8 cellular contexts compared by ENCODE assay signal in genomic region chr10:27291253-27291895, GRCh38. TPM values are rescaled to one million over a fixed set of nuclear protein-coding genes. Genes with fewer than 3 reads are reported as not detected.
DNase-seq lines count a peak whose midpoint lies in the region; ATAC-seq and TF ChIP-seq lines count a peak whose summit lies in the region.
"Not testable (repeated sequence)": the region's sequence is repeated elsewhere in the genome, so short reads cannot be mapped to it uniquely, and the experiment has no call there.

No MANE protein-coding gene starts in this region.

- not testable (repeated sequence) for H3K27me3 ChIP-seq in left ventricle myocardium inferior (ENCODE audit: low read depth); thoracic aorta (replicated peaks; ENCODE audit: insufficient read depth)

- H3K4me3 Mint-ChIP-seq in activated T-cell treated with anti-CD3 and anti-CD28 coated beads, Interleukin-2, amount 50 U/mL, for 4 hours = peak overlapping the region; percentile 71

- ATAC-seq in GM18502 (IDR thresholded peaks at IDR 0.05; ENCODE audit: poor library complexity, unreplicated experiment) (peak; percentile 85), GM19452 (IDR thresholded peaks at IDR 0.05; ENCODE audit: unreplicated experiment) (peak; percentile 77), HG02678 (IDR thresholded peaks at IDR 0.05; ENCODE audit: unreplicated experiment) (peak; percentile 95), HG03378 (IDR thresholded peaks at IDR 0.05; ENCODE audit: unreplicated experiment) (peak; percentile 72)
- peak in 1 of 2 donors; percentile 38 for ATAC-seq in activated T-cell treated with anti-CD3 and anti-CD28 coated beads, Interleukin-2, amount 50 U/mL, for 4 hours
- not testable (repeated sequence) for ATAC-seq in thoracic aorta (ENCODE audit: insufficient number of reproducible peaks, low FRiP score, low read depth)

- not testable (repeated sequence) for TF ChIP-seq CTCF in left ventricle myocardium inferior (IDR thresholded peaks at IDR 0.05; ENCODE audit: borderline replicate concordance); thoracic aorta (IDR thresholded peaks at IDR 0.05)

- not testable (repeated sequence) for H3K36me3 Mint-ChIP-seq in activated T-cell treated with anti-CD3 and anti-CD28 coated beads, Interleukin-2, amount 50 U/mL, for 4 hours (ENCODE audit: insufficient read depth)

- not testable (repeated sequence) for H3K27ac ChIP-seq in left ventricle myocardium inferior (replicated peaks); thoracic aorta

- H3K27me3 Mint-ChIP-seq in activated T-cell treated with anti-CD3 and anti-CD28 coated beads, Interleukin-2, amount 50 U/mL, for 4 hours (ENCODE audit: low read depth) = not testable (repeated sequence)

- H3K4me1 Mint-ChIP-seq in activated T-cell treated with anti-CD3 and anti-CD28 coated beads, Interleukin-2, amount 50 U/mL, for 4 hours (ENCODE audit: low read depth) = peaks cover 14% of the 10 kb centered on the region

- intact Hi-C loops in left ventricle myocardium inferior (cut with micrococcal nuclease) = not testable (repeated sequence)

- not testable (repeated sequence) for H3K4me1 ChIP-seq in left ventricle myocardium inferior; thoracic aorta (ENCODE audit: control insufficient read depth in 1 of 2, low read depth in 2 of 2)

- DNase-seq in NOMO-1 treated with DMSO at 0.1 percent for 48 hours (lab: John Stamatoyannopoulos, UW; ENCODE audit: unreplicated experiment) = peak; percentile 34
- not testable (repeated sequence) for DNase-seq in activated T-cell treated with anti-CD3 and anti-CD28 coated beads, Interleukin-2, amount 50 U/mL, for 4 hours; left ventricle myocardium inferior; thoracic aorta (ENCODE audit: low spot score)

- H3K36me3 ChIP-seq in left ventricle myocardium inferior, thoracic aorta: not testable (repeated sequence)

- not testable (repeated sequence) for H3K9me3 ChIP-seq in left ventricle myocardium inferior (replicated peaks); thoracic aorta

- H3K9me3 Mint-ChIP-seq in activated T-cell treated with anti-CD3 and anti-CD28 coated beads, Interleukin-2, amount 50 U/mL, for 4 hours = not testable (repeated sequence)

- peak overlapping the region; percentile 14 for H3K4me3 ChIP-seq in left ventricle myocardium inferior
- H3K4me3 ChIP-seq in thoracic aorta = peak overlapping the region; percentile 19

RNA-seq across cellular contexts. Expression of gene ACBD5, which starts 50.8 kb away (rescaled TPM):
- total RNA-seq in activated T-cell treated with anti-CD3 and anti-CD28 coated beads, Interleukin-2, amount 50 U/mL, for 4 hours = 10 to 100 TPM; 14.5 to 19.1 (median 16.3) TPM
- total RNA-seq in left ventricle myocardium inferior = 64.0 TPM
- 10 to 100 TPM; 11.1 to 16.8 TPM for total RNA-seq in thoracic aorta
